Comparison of ENCODE assay signal across 22 cellular contexts in genomic region chr21:21046063-21046462, GRCh38. TPM values are rescaled to one million over a fixed set of nuclear protein-coding genes. Genes with fewer than 3 reads are reported as not detected.
DNase-seq lines count a peak whose midpoint lies in the region; ATAC-seq, FAIRE-seq and TF ChIP-seq lines count a peak whose summit lies in the region.
"Had no signal": no experiment of that assay in that cellular context is flagged by ENCODE, and none has a peak within 500 bp of the region (broad histone marks: within the 10 kb centered on the region; RNA-seq: fewer than 3 reads in every experiment).

No MANE protein-coding gene starts in this region.

- no peak for FAIRE-seq in pancreas (lab: Jason Lieb, UNC)
- FAIRE-seq: G401.6, GM12892, GM18507 had no signal

- no peak for TF ChIP-seq CTCF in pancreas (IDR thresholded peaks at IDR 0.05)

- H3K27me3 ChIP-seq in HUES48 (ENCODE audit: control insufficient read depth, insufficient read depth, low read length) (no peaks in the 10 kb centered on the region), iPS-18a (ENCODE audit: control insufficient read depth, insufficient read depth, low read length) (no peaks in the 10 kb centered on the region), pancreas (no peaks in the 10 kb centered on the region)

- H3K27ac ChIP-seq in HUES48 (ENCODE audit: low read depth, low read length) (peak overlapping the region; percentile 93), iPS-18a (ENCODE audit: low read length) (peak overlapping the region; percentile 85), pancreas (no peak overlapping the region)

- intact Hi-C loops in pancreas (cut with DNase I), result no loop called here
- intact Hi-C loops in activated CD4-positive, alpha-beta T cell treated with anti-CD3 and anti-CD28 coated beads, Interleukin-2, amount 10 ng/mL, durations not matched to agents 24 days and 14 days (cut with micrococcal nuclease), result no loop called here

- peaks cover 3% of the 10 kb centered on the region for H3K9me3 Mint-ChIP-seq in activated CD4-positive, alpha-beta T cell treated with anti-CD3 and anti-CD28 coated beads, Interleukin-2, amount 10 ng/mL, durations not matched to agents 24 days and 14 days
- H3K9me3 Mint-ChIP-seq: CD8-positive, alpha-beta T cell had no signal

- H3K4me3 Mint-ChIP-seq in activated CD4-positive, alpha-beta T cell treated with anti-CD3 and anti-CD28 coated beads, Interleukin-2, amount 10 ng/mL, durations not matched to agents 24 days and 14 days, result no peak overlapping the region
- H3K4me3 Mint-ChIP-seq: CD8-positive, alpha-beta T cell; IgD-negative memory B cell had no signal

- no peak for ATAC-seq in pancreas
- no peak for ATAC-seq in HG03565 (IDR thresholded peaks at IDR 0.05; ENCODE audit: unreplicated experiment)
- ATAC-seq: CD8-positive, alpha-beta T cell; PC-3 had no signal

- H3K36me3 Mint-ChIP-seq in activated CD4-positive, alpha-beta T cell treated with anti-CD3 and anti-CD28 coated beads, Interleukin-2, amount 10 ng/mL, durations not matched to agents 24 days and 14 days (ENCODE audit: low read depth), result no peaks in the 10 kb centered on the region
- H3K36me3 Mint-ChIP-seq: CD8-positive, alpha-beta T cell; IgD-negative memory B cell had no signal

- H3K9ac ChIP-seq in HUES48 (ENCODE audit: low read depth, low read length) (peak overlapping the region; percentile 32; the same call in 1 of the 2 replicates), iPS-18a (ENCODE audit: low read length) (peak overlapping the region; percentile 52)

- H3K9me3 ChIP-seq in HUES48 (ENCODE audit: control insufficient read depth, insufficient read depth, low read length) (no peaks in the 10 kb centered on the region), iPS-18a (ENCODE audit: control insufficient read depth, low read depth, low read length) (no peaks in the 10 kb centered on the region), pancreas (no peaks in the 10 kb centered on the region)

- H3K27me3 Mint-ChIP-seq in activated CD4-positive, alpha-beta T cell treated with anti-CD3 and anti-CD28 coated beads, Interleukin-2, amount 10 ng/mL, durations not matched to agents 24 days and 14 days, result no peaks in the 10 kb centered on the region
- H3K27me3 Mint-ChIP-seq: IgD-negative memory B cell had no signal

- H3K4me1 Mint-ChIP-seq in activated CD4-positive, alpha-beta T cell treated with anti-CD3 and anti-CD28 coated beads, Interleukin-2, amount 10 ng/mL, durations not matched to agents 24 days and 14 days, result no peaks in the 10 kb centered on the region
- H3K4me1 Mint-ChIP-seq: IgD-negative memory B cell had no signal

- peak overlapping the region; percentile 28 for H3K4me3 ChIP-seq in HUES48 (ENCODE audit: low read depth, low read length)
- H3K4me3 ChIP-seq in iPS-18a (ENCODE audit: low read length), result peak overlapping the region; percentile 45
- no peak overlapping the region for H3K4me3 ChIP-seq in pancreas

- no peaks in the 10 kb centered on the region for H3K36me3 ChIP-seq in HUES48 (ENCODE audit: control insufficient read depth, insufficient read depth, low read length)
- no peaks in the 10 kb centered on the region for H3K36me3 ChIP-seq in iPS-18a (ENCODE audit: control insufficient read depth, low read depth, low read length)
- H3K36me3 ChIP-seq in pancreas, result no peaks in the 10 kb centered on the region

- no peak overlapping the region for H3K27ac Mint-ChIP-seq in activated CD4-positive, alpha-beta T cell treated with anti-CD3 and anti-CD28 coated beads, Interleukin-2, amount 10 ng/mL, durations not matched to agents 24 days and 14 days
- H3K27ac Mint-ChIP-seq: CD8-positive, alpha-beta T cell; IgD-negative memory B cell had no signal

- peak; percentile 2 for DNase-seq in astrocyte of the hippocampus (ENCODE audit: low read depth, low spot score)
- peak; percentile 59 for DNase-seq in superior temporal gyrus (ENCODE audit: extremely low spot score)
- DNase-seq in pancreas, result no peak
- no peak for DNase-seq in AG08396 (ENCODE audit: low spot score)
- DNase-seq in activated CD4-positive, alpha-beta T cell treated with anti-CD3 and anti-CD28 coated beads, Interleukin-2, amount 10 ng/mL, durations not matched to agents 24 days and 14 days, result no peak
- DNase-seq: C1 segment of cervical spinal cord; CD8-positive, alpha-beta T cell; HCEC 1CT; Karpas-422; NCI-H187; NCI-H526 treated with DMSO at 0.1 percent for 48 hours; PC-3; SHP77; SW 1271 had no signal

- H3K4me1 ChIP-seq in HUES48 (ENCODE audit: control insufficient read depth, insufficient read depth, low read length), result peaks cover 26% of the 10 kb centered on the region
- peaks cover 30% of the 10 kb centered on the region for H3K4me1 ChIP-seq in iPS-18a (ENCODE audit: control insufficient read depth, low read depth, low read length)
- no peaks in the 10 kb centered on the region for H3K4me1 ChIP-seq in pancreas

- WGBS in pancreas, 2 donors, result 29% methylated on average over 2 of the region's 2 CpGs

RNA-seq across cellular contexts. Expression of gene NCAM2, which starts 47.9 kb away (rescaled TPM):
- total RNA-seq in pancreas, result 1 to 10 TPM in 1 of 6 donors, under 1 TPM in 5; 0.14 to 1.0 (median 0.37) TPM
- polyA plus RNA-seq in pancreas, result under 1 TPM; under 0.01 to 0.28 TPM
- 0.14 TPM in 1 of 2 replicates, not detected in the other for total RNA-seq in activated CD4-positive, alpha-beta T cell treated with anti-CD3 and anti-CD28 coated beads, Interleukin-2, amount 10 ng/mL, durations not matched to agents 24 days and 14 days
- total RNA-seq: CD8-positive, alpha-beta T cell; HT1080 had no signal
- polyA plus RNA-seq: IgD-negative memory B cell had no signal

Comparison
In these comparisons a context has a peak if more than half of its experiments do, and no peak if none do; other contexts are left out.
1. H3K27ac ChIP-seq: peak in HUES48 (single experiment) and iPS-18a (single experiment); none in pancreas (0 of 4).
2. H3K4me3 ChIP-seq: peak in HUES48 (single experiment) and iPS-18a (single experiment); none in pancreas (0 of 4).
3. DNase-seq: peak in astrocyte of the hippocampus (single experiment) and superior temporal gyrus (single experiment); none in pancreas (0 of 6), AG08396 (single experiment) and activated CD4-positive, alpha-beta T cell treated with anti-CD3 and anti-CD28 coated beads, Interleukin-2, amount 10 ng/mL, durations not matched to agents 24 days and 14 days (single experiment).